ENCODE assay signal across 24 cellular contexts in genomic region chr13:110208116-110208515, GRCh38.
"Had no signal": no experiment of that assay in that cellular context is flagged by ENCODE, and none has a peak within 500 bp of the region (broad histone marks: within the 10 kb centered on the region; RNA-seq: fewer than 3 reads in every experiment).

No MANE protein-coding gene starts in this region.

- H3K4me1 ChIP-seq: breast epithelium, esophagus squamous epithelium, psoas muscle, SJSA1, spleen, tibial artery had no signal

- H3K4me3 ChIP-seq: breast epithelium, esophagus squamous epithelium, neural progenitor cell, psoas muscle, SJSA1, spleen, tibial artery had no signal

- DNase-seq: activated CD4-positive, alpha-beta memory T cell treated with anti-CD3 and anti-CD28 coated beads for 36 hours; activated CD4-positive, alpha-beta T cell treated with anti-CD3 and anti-CD28 coated beads, Interleukin-2, amount 10 ng/mL, durations not matched to agents 24 days and 14 days; activated CD4-positive, CD25-positive, alpha-beta regulatory T cell treated with anti-CD3 and anti-CD28 coated beads, Interleukin-2, amount 50 U/mL, for 72 hours; activated naive CD8-positive, alpha-beta T cell treated with anti-CD3 and anti-CD28 coated beads, Interleukin-2, amount 50 U/mL, for 24 hours; activated T-cell treated with anti-CD3 and anti-CD28 coated beads, Interleukin-2, amount 50 U/mL, for 48 hours; amygdala; dermis blood vessel endothelial cell; effector CD4-positive, alpha-beta T cell; esophagus squamous epithelium; foreskin melanocyte; mammary epithelial cell; naive B cell; psoas muscle; spleen; T-helper 2 cell; tibial artery had no signal

- H3K4me3 Mint-ChIP-seq: activated CD4-positive, alpha-beta memory T cell treated with anti-CD3 and anti-CD28 coated beads for 36 hours; activated CD4-positive, alpha-beta T cell treated with anti-CD3 and anti-CD28 coated beads, Interleukin-2, amount 10 ng/mL, durations not matched to agents 24 days and 14 days; activated naive CD4-positive, alpha-beta T cell treated with anti-CD3 and anti-CD28 coated beads, Interleukin-2, amount 50 U/mL, for 24 hours; activated naive CD8-positive, alpha-beta T cell treated with anti-CD3 and anti-CD28 coated beads, Interleukin-2, amount 50 U/mL, for 24 hours; central memory CD8-positive, alpha-beta T cell; mesothelial cell of epicardium; naive B cell; neural progenitor cell; stimulated activated naive CD8-positive, alpha-beta T cell treated with anti-CD3 and anti-CD28 coated beads, Interleukin-15, Interleukin-2, amounts not matched to agents 100 ng/mL and 50 ng/mL, for 24 hours had no signal

- H3K36me3 ChIP-seq: breast epithelium, neural progenitor cell had no signal

- H3K27me3 ChIP-seq: breast epithelium, esophagus squamous epithelium, neural progenitor cell, SJSA1, spleen, tibial artery had no signal

- ATAC-seq: activated naive CD8-positive, alpha-beta T cell treated with anti-CD3 and anti-CD28 coated beads, Interleukin-2, amount 50 U/mL, for 24 hours; psoas muscle had no signal

- H3K27me3 Mint-ChIP-seq: activated naive CD4-positive, alpha-beta T cell treated with anti-CD3 and anti-CD28 coated beads, Interleukin-2, amount 50 U/mL, for 24 hours had no signal

- H3K9me3 Mint-ChIP-seq: activated CD4-positive, alpha-beta memory T cell treated with anti-CD3 and anti-CD28 coated beads for 36 hours; activated CD4-positive, alpha-beta T cell treated with anti-CD3 and anti-CD28 coated beads, Interleukin-2, amount 10 ng/mL, durations not matched to agents 24 days and 14 days; activated naive CD4-positive, alpha-beta T cell treated with anti-CD3 and anti-CD28 coated beads, Interleukin-2, amount 50 U/mL, for 24 hours; activated naive CD8-positive, alpha-beta T cell treated with anti-CD3 and anti-CD28 coated beads, Interleukin-2, amount 50 U/mL, for 24 hours; activated T-helper 2 cell treated with anti-CD3 and anti-CD28 coated beads, Interferon-gamma antibody, Interleukin-2, Interleukin-4, amounts not matched to agents 10 μg/mL and 5 μg/mL and 100 μg/mL, durations not matched to agents 14 hours and 24 hours and 36 hours; central memory CD8-positive, alpha-beta T cell; mesothelial cell of epicardium; naive B cell; neural progenitor cell; stimulated activated naive CD8-positive, alpha-beta T cell treated with anti-CD3 and anti-CD28 coated beads, Interleukin-15, Interleukin-2, amounts not matched to agents 100 ng/mL and 50 ng/mL, for 24 hours had no signal

- H3K4me1 Mint-ChIP-seq: activated CD4-positive, alpha-beta T cell treated with anti-CD3 and anti-CD28 coated beads, Interleukin-2, amount 10 ng/mL, durations not matched to agents 24 days and 14 days; activated naive CD4-positive, alpha-beta T cell treated with anti-CD3 and anti-CD28 coated beads, Interleukin-2, amount 50 U/mL, for 24 hours; activated naive CD8-positive, alpha-beta T cell treated with anti-CD3 and anti-CD28 coated beads, Interleukin-2, amount 50 U/mL, for 24 hours; central memory CD8-positive, alpha-beta T cell; mesothelial cell of epicardium; naive B cell; neural progenitor cell had no signal

- H3K9me3 ChIP-seq: breast epithelium, esophagus squamous epithelium, psoas muscle, SJSA1, spleen, tibial artery had no signal

- H3K27ac Mint-ChIP-seq: activated CD4-positive, alpha-beta memory T cell treated with anti-CD3 and anti-CD28 coated beads for 36 hours; activated CD4-positive, alpha-beta T cell treated with anti-CD3 and anti-CD28 coated beads, Interleukin-2, amount 10 ng/mL, durations not matched to agents 24 days and 14 days; activated naive CD8-positive, alpha-beta T cell treated with anti-CD3 and anti-CD28 coated beads, Interleukin-2, amount 50 U/mL, for 24 hours; activated T-helper 2 cell treated with anti-CD3 and anti-CD28 coated beads, Interferon-gamma antibody, Interleukin-2, Interleukin-4, amounts not matched to agents 10 μg/mL and 5 μg/mL and 100 μg/mL, durations not matched to agents 14 hours and 24 hours and 36 hours; mesothelial cell of epicardium; naive B cell; neural progenitor cell; stimulated activated naive CD8-positive, alpha-beta T cell treated with anti-CD3 and anti-CD28 coated beads, Interleukin-15, Interleukin-2, amounts not matched to agents 100 ng/mL and 50 ng/mL, for 24 hours had no signal

- H3K27ac ChIP-seq: breast epithelium, esophagus squamous epithelium, neural progenitor cell, psoas muscle, SJSA1, spleen, tibial artery had no signal

- H3K36me3 Mint-ChIP-seq: activated CD4-positive, alpha-beta memory T cell treated with anti-CD3 and anti-CD28 coated beads for 36 hours; activated naive CD4-positive, alpha-beta T cell treated with anti-CD3 and anti-CD28 coated beads, Interleukin-2, amount 50 U/mL, for 24 hours; naive B cell had no signal
